ENCODE assay signal across 9 cellular contexts in the genomic region with DNA sequence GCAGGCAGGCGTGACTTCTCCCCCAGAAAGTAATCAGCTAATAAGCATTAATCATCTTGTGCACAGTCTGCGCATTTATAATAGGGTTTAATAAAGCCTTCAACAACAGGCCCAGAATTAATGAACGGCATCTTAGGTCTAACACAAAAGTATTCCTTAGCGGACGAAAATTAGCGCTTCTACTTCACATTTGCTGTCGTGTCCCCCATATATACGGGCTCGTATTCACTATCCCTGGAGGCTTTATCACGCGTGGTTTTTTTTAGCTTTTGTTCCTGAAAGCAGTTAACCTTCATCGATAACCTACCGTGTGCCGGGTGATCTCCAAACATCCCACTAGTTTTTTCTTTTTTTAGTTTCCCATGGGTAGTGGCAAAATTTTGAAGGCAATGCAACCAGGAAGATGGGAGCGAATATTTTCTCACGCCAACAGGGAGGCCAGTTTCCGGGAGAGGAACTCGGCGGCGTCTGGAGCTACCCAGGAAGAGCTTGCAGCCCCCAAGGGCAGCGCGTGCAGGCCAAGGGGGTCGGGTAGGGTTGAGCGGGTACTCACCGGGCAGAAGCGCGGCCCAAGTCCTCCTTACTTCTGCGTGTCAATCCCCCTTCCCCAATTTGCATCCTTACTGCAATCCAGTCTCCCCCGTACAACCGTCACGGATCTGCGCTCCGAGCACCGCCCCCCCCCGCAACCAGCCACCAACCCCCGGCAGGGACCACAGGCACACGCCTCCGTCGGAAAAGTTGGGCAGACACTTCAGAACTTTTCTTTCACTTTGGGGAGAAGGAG. TPM values are rescaled to one million over a fixed set of nuclear protein-coding genes. Genes with fewer than 3 reads are reported as not detected.
DNase-seq lines count a peak whose midpoint lies in the region; ATAC-seq lines count a peak whose summit lies in the region.
"Had no signal": no experiment of that assay in that cellular context is flagged by ENCODE, and none has a peak within 500 bp of the region (broad histone marks: within the 10 kb centered on the region; RNA-seq: fewer than 3 reads in every experiment).

No MANE protein-coding gene starts in this region.

- H3K23ac ChIP-seq in neuronal stem cell (ENCODE audit: low read depth, low read length, poor library complexity): no peak overlapping the region

- DNase-seq in Daoy (ENCODE audit: low read depth) (peak; percentile 59), NCI-H69 (lab: John Stamatoyannopoulos, UW) (peak; percentile 88), neuronal stem cell (ENCODE audit: low spot score) (peak; percentile 6), DMS 273 (lab: John Stamatoyannopoulos, UW; ENCODE audit: unreplicated experiment) (no peak)
- no peak for DNase-seq in NK-92 treated with Interleukin-12 subunit alpha and Interleukin-12 subunit beta, amount 100 ng/mL, for 24 hours (lab: John Stamatoyannopoulos, UW)

- no peaks in the 10 kb centered on the region for H3K79me1 ChIP-seq in neuronal stem cell (ENCODE audit: low read depth, low read length)

- peak overlapping the region; percentile 89 to 90 for H3K4me3 ChIP-seq in esophagus (ENCODE audit: low read depth in 1 of 2, low read length in 2 of 2)
- H3K4me3 ChIP-seq in neuronal stem cell (ENCODE audit: low read length in 2 of 2): peak overlapping the region in 1 of 2 donors; percentile 38

- no peak overlapping the region for H3K4ac ChIP-seq in neuronal stem cell (ENCODE audit: low read length)

- peak overlapping the region; percentile 82 for H3K14ac ChIP-seq in neuronal stem cell (ENCODE audit: low read length)

- H3K4me1 ChIP-seq in esophagus (ENCODE audit: control insufficient read depth in 2 of 2, insufficient read depth in 2 of 2, low read length in 1 of 2) (peaks cover 0 to 5% of the 10 kb centered on the region in 2 donors), neuronal stem cell (ENCODE audit: control insufficient read depth in 2 of 2, insufficient read depth in 1 of 2, low read depth in 1 of 2, low read length in 2 of 2) (peaks cover 16 to 18% of the 10 kb centered on the region in 2 donors)

- no peak overlapping the region for H4K8ac ChIP-seq in neuronal stem cell (ENCODE audit: low read depth, low read length)

- no peak overlapping the region for H2AK5ac ChIP-seq in neuronal stem cell (ENCODE audit: low read depth, low read length)

- H2BK120ac ChIP-seq in neuronal stem cell (ENCODE audit: low read depth, low read length): no peak overlapping the region

- H3K18ac ChIP-seq in neuronal stem cell (ENCODE audit: low read length): peak overlapping the region; percentile 64

- WGBS in esophagus, 2 donors: 15 to 16% methylated on average over 38 to 39 of the region's 39 CpGs
- WGBS in neuronal stem cell (ENCODE audit: extremely low coverage in 2 of 2, insufficient read length in 2 of 2, insufficient replicate concordance in 1 of 2), 2 donors: no CpG with 5 or more reads among the region's 39 CpGs

- no peaks in the 10 kb centered on the region for H3K36me3 ChIP-seq in esophagus (ENCODE audit: control insufficient read depth in 2 of 2, insufficient read depth in 2 of 2, low read length in 1 of 2)
- no peaks in the 10 kb centered on the region for H3K36me3 ChIP-seq in neuronal stem cell (replicated peaks in 1 of 2; ENCODE audit: control insufficient read depth in 2 of 2, insufficient read depth in 2 of 2, low read length in 2 of 2)
- H3K36me3 ChIP-seq: neutrophil had no signal

- H2BK12ac ChIP-seq in neuronal stem cell (ENCODE audit: low read length): no peak overlapping the region

- H3K4me2 ChIP-seq in neuronal stem cell (ENCODE audit: insufficient read depth, low read length, poor library complexity, severe bottlenecking): peak overlapping the region; percentile 98

- H2AFZ ChIP-seq in neuronal stem cell (ENCODE audit: low read length): peak overlapping the region; percentile 99

- ATAC-seq in GM21786 (IDR thresholded peaks at IDR 0.05; ENCODE audit: unreplicated experiment): no peak
- no peak for ATAC-seq in HG03159 (IDR thresholded peaks at IDR 0.05; ENCODE audit: unreplicated experiment)

- H3K27ac ChIP-seq in esophagus (ENCODE audit: low read depth in 2 of 2, low read length in 1 of 2) (peak overlapping the region; percentile 41 to 84), neuronal stem cell (replicated peaks; ENCODE audit: low read length) (no peak overlapping the region)
- H3K27ac ChIP-seq: neutrophil had no signal

- no peak overlapping the region for H4K91ac ChIP-seq in neuronal stem cell (ENCODE audit: low read depth, low read length, poor library complexity)

- no peaks in the 10 kb centered on the region for H3K27me3 ChIP-seq in esophagus (ENCODE audit: control insufficient read depth in 1 of 2, insufficient read depth in 2 of 2, low read length in 2 of 2)
- peaks cover 26 to 76% (median 46%) of the 10 kb centered on the region in 3 experiments for H3K27me3 ChIP-seq in neuronal stem cell (ENCODE audit: control insufficient read depth in 3 of 3, insufficient read depth in 3 of 3, low read depth in 1 of 3, low read length in 3 of 3)

- no peak overlapping the region for H2BK15ac ChIP-seq in neuronal stem cell (ENCODE audit: low read length)

- no peak overlapping the region for H3K9ac ChIP-seq in neuronal stem cell (ENCODE audit: low read depth, low read length, poor library complexity)

- no peaks in the 10 kb centered on the region for H3K9me3 ChIP-seq in esophagus (ENCODE audit: control insufficient read depth in 2 of 2, insufficient read depth in 1 of 2, low read depth in 1 of 2, low read length in 1 of 2)
- peaks cover 0 to 8% of the 10 kb centered on the region in 2 donors for H3K9me3 ChIP-seq in neuronal stem cell (replicated peaks in 1 of 2; ENCODE audit: control insufficient read depth in 2 of 2, insufficient read depth in 1 of 2, low read depth in 1 of 2, low read length in 2 of 2)
- H3K9me3 ChIP-seq: neutrophil had no signal

- H2BK5ac ChIP-seq in neuronal stem cell (ENCODE audit: low read length): no peak overlapping the region

RNA-seq across cellular contexts. Expression of a gene that starts 1.5 kb away (rescaled TPM):
- 5.2 and 7.5 TPM in 2 replicates for total RNA-seq in Daoy (2014; rRNA removed; shearing (Covaris generic))
- polyA plus RNA-seq in esophagus: 10 to 100 TPM in 1 of 2 donors, 1 to 10 TPM in 1; 8.0 to 12.9 TPM
- polyA plus RNA-seq in neuronal stem cell (2013, experiment 1 of 2): 0.01 TPM
- polyA plus RNA-seq in neuronal stem cell (2013, experiment 2 of 2): under 0.01 TPM

Comparison
In these comparisons a context has a peak if more than half of its experiments do, and no peak if none do; other contexts are left out.
1. DNase-seq: peak in Daoy (single experiment), NCI-H69 (single experiment) and neuronal stem cell (single experiment); none in DMS 273 (single experiment) and NK-92 treated with Interleukin-12 subunit alpha and Interleukin-12 subunit beta, amount 100 ng/mL, for 24 hours (single experiment).